1 cellular context compared by ENCODE assay signal in genomic region chr6:11575408-11576033, GRCh38.
TF ChIP-seq lines count a peak whose summit lies in the region.

No MANE protein-coding gene starts in this region.

TF ChIP-seq in HepG2, 621 proteins besides CTCF, POLR2A, EP300 and RAD21 (continued from another document and continues in another):
- TF ChIP-seq HMGXB3 (CRISPR knock-in tag; IDR thresholded peaks at IDR 0.05; ENCODE audit: borderline replicate concordance) = peak; percentile 46; the same call in 1 of the 2 replicates
- TF ChIP-seq ZNF747 (CRISPR knock-in tag; IDR thresholded peaks at IDR 0.05; ENCODE audit: borderline replicate concordance) = no peak; the same call in 1 of the 2 replicates
- no peak for TF ChIP-seq NCOA2 (CRISPR knock-in tag; IDR thresholded peaks at IDR 0.05)
- TF ChIP-seq TCF7L2 (IDR thresholded peaks at IDR 0.05; ENCODE audit: low read depth, low read length) = no peak
- no peak for TF ChIP-seq TBP (CRISPR knock-in tag; IDR thresholded peaks at IDR 0.05)
- no peak for TF ChIP-seq ZMAT3 (CRISPR knock-in tag; conservative IDR thresholded peaks at IDR 0.05)
- peak; percentile 61; the same call in 1 of the 2 replicates for TF ChIP-seq ZGPAT (CRISPR knock-in tag; IDR thresholded peaks at IDR 0.05)
- peak; percentile 79 for TF ChIP-seq TEAD3 (CRISPR knock-in tag; optimal IDR thresholded peaks at IDR 0.05; ENCODE audit: borderline replicate concordance)
- no peak for TF ChIP-seq KDM5B (CRISPR knock-in tag; IDR thresholded peaks at IDR 0.05; ENCODE audit: borderline replicate concordance)
- TF ChIP-seq TCF12 (IDR thresholded peaks at IDR 0.05) = no peak
- no peak for TF ChIP-seq TCF12 (CRISPR knock-in tag; IDR thresholded peaks at IDR 0.05)
- TF ChIP-seq ZNF232 (CRISPR knock-in tag; IDR thresholded peaks at IDR 0.05; ENCODE audit: borderline replicate concordance) = no peak
- no peak for TF ChIP-seq SAFB2 (CRISPR knock-in tag; IDR thresholded peaks at IDR 0.05; ENCODE audit: borderline replicate concordance, low read depth)
- TF ChIP-seq ZNF737 (CRISPR knock-in tag; IDR thresholded peaks at IDR 0.05; ENCODE audit: borderline replicate concordance) = no peak
- no peak for TF ChIP-seq ZNF878 (CRISPR knock-in tag; IDR thresholded peaks at IDR 0.05)
- TF ChIP-seq BCL6 (CRISPR knock-in tag; IDR thresholded peaks at IDR 0.05) = peak; percentile 53; the same call in 1 of the 2 replicates
- TF ChIP-seq ZBTB10 (CRISPR knock-in tag; IDR thresholded peaks at IDR 0.05; ENCODE audit: borderline replicate concordance) = no peak
- no peak for TF ChIP-seq HINFP (CRISPR knock-in tag; IDR thresholded peaks at IDR 0.05; ENCODE audit: low read depth)
- 0 out of 2 replicates have a peak, but pooled peaks have one; percentile 35 for TF ChIP-seq ZNF3 (CRISPR knock-in tag; IDR thresholded peaks at IDR 0.05)
- peak; percentile 61 for TF ChIP-seq KAT8 (CRISPR knock-in tag; IDR thresholded peaks at IDR 0.05)
- no peak for TF ChIP-seq ZNF501 (CRISPR knock-in tag; IDR thresholded peaks at IDR 0.05)
- TF ChIP-seq ZNF850 (CRISPR knock-in tag; conservative IDR thresholded peaks at IDR 0.05) = no peak
- peak; percentile 26; the same call in 1 of the 2 replicates for TF ChIP-seq MXD4 (CRISPR knock-in tag; IDR thresholded peaks at IDR 0.05)
- TF ChIP-seq ZNF704 (CRISPR knock-in tag; IDR thresholded peaks at IDR 0.05; ENCODE audit: borderline replicate concordance) = no peak
- TF ChIP-seq PRMT3 (CRISPR knock-in tag; IDR thresholded peaks at IDR 0.05; ENCODE audit: borderline replicate concordance, low read depth) = no peak
- no peak for TF ChIP-seq ZMYM2 (CRISPR knock-in tag; IDR thresholded peaks at IDR 0.05)
- TF ChIP-seq ZNF589 (CRISPR knock-in tag; conservative IDR thresholded peaks at IDR 0.05) = no peak
- peak; percentile 45; the same call in 1 of the 2 replicates for TF ChIP-seq REPIN1 (CRISPR knock-in tag; IDR thresholded peaks at IDR 0.05; ENCODE audit: borderline replicate concordance, low read depth)
- no peak for TF ChIP-seq ZNF12 (CRISPR knock-in tag; IDR thresholded peaks at IDR 0.05)
- TF ChIP-seq THAP11 (CRISPR knock-in tag; IDR thresholded peaks at IDR 0.05) = peak; percentile 63; the same call in 1 of the 2 replicates
- no peak for TF ChIP-seq HNRNPK (IDR thresholded peaks at IDR 0.05; ENCODE audit: low read depth, low read length, poor library complexity, severe bottlenecking)
- no peak for TF ChIP-seq SIN3A (IDR thresholded peaks at IDR 0.05; ENCODE audit: borderline replicate concordance, low read depth, low read length)
- TF ChIP-seq FOXA3 (CRISPR knock-in tag; IDR thresholded peaks at IDR 0.05) = peak; percentile 69
- no peak for TF ChIP-seq ZNF30 (CRISPR knock-in tag; IDR thresholded peaks at IDR 0.05)
- TF ChIP-seq RAD51 (IDR thresholded peaks at IDR 0.05; ENCODE audit: borderline replicate concordance) = no peak
- 0 out of 2 replicates have a peak, but pooled peaks have one; percentile 48 for TF ChIP-seq POGK (CRISPR knock-in tag; conservative IDR thresholded peaks at IDR 0.05)
- TF ChIP-seq IRF1 (CRISPR knock-in tag; IDR thresholded peaks at IDR 0.05; ENCODE audit: low read depth) = no peak
- TF ChIP-seq ZNF713 (CRISPR knock-in tag; IDR thresholded peaks at IDR 0.05) = no peak
- no peak for TF ChIP-seq MAFF (IDR thresholded peaks at IDR 0.05; ENCODE audit: low read depth, low read length)
- TF ChIP-seq KDM6A (CRISPR knock-in tag; IDR thresholded peaks at IDR 0.05; ENCODE audit: low read depth) = no peak
- TF ChIP-seq ZNF761 (CRISPR knock-in tag; conservative IDR thresholded peaks at IDR 0.05) = no peak
- no peak for TF ChIP-seq RNF219 (CRISPR knock-in tag; IDR thresholded peaks at IDR 0.05)
- TF ChIP-seq THRA (CRISPR knock-in tag; IDR thresholded peaks at IDR 0.05; ENCODE audit: borderline replicate concordance) = peak; percentile 64
- TF ChIP-seq ZNF530 (CRISPR knock-in tag; IDR thresholded peaks at IDR 0.05; ENCODE audit: low read depth) = no peak
- TF ChIP-seq ZNF430 (CRISPR knock-in tag; IDR thresholded peaks at IDR 0.05) = no peak
